Comparison of ENCODE assay signal across 12 cellular contexts in genomic region chr2:18829331-18829902, GRCh38.
A peak's percentile ranks its signal among the peaks of the same experiment; 100 is the strongest.
DNase-seq lines count a peak whose midpoint lies in the region; ATAC-seq and TF ChIP-seq lines count a peak whose summit lies in the region.
"Had no signal": no experiment of that assay in that cellular context is flagged by ENCODE, and none has a peak within 500 bp of the region (broad histone marks: within the 10 kb centered on the region; RNA-seq: fewer than 3 reads in every experiment).

No MANE protein-coding gene starts in this region.

- TF ChIP-seq EP300 in ovary (IDR thresholded peaks at IDR 0.05): no peak

- intact Hi-C loops in ovary (cut with DNase I): no loop called here

- H3K27me3 ChIP-seq in AG04450 (ENCODE audit: control insufficient read depth, insufficient read depth, low read length) (no peaks in the 10 kb centered on the region), ovary (no peaks in the 10 kb centered on the region)
- H3K27me3 ChIP-seq: colonic mucosa had no signal

- no peak overlapping the region for H3K27ac ChIP-seq in AG04450 (ENCODE audit: low read depth, low read length)
- no peak overlapping the region for H3K27ac ChIP-seq in ovary
- H3K27ac ChIP-seq: colonic mucosa, neural progenitor cell had no signal

- POLR2A ChIA-PET in AG04450 (lab: Yijun Ruan, JAX): no interaction called here

- no peak for ATAC-seq in HG02884 (IDR thresholded peaks at IDR 0.05; ENCODE audit: unreplicated experiment)
- ATAC-seq: activated CD4-positive, CD25-positive, alpha-beta regulatory T cell treated with anti-CD3 and anti-CD28 coated beads, Interleukin-2, amount 50 U/mL, for 24 hours had no signal

- no peaks in the 10 kb centered on the region for H3K9me3 ChIP-seq in AG04450 (ENCODE audit: control insufficient read depth, insufficient read depth, low read length)
- no peaks in the 10 kb centered on the region for H3K9me3 ChIP-seq in ovary
- H3K9me3 ChIP-seq: colonic mucosa had no signal

- 35 to 52% (median 39%) methylated on average over 4 of the region's 4 CpGs for WGBS in ovary, 3 donors

- no peak for TF ChIP-seq CTCF in AG04450 (IDR thresholded peaks at IDR 0.05; ENCODE audit: low read depth, low read length)
- TF ChIP-seq CTCF in choroid plexus epithelial cell (conservative IDR thresholded peaks at IDR 0.05; ENCODE audit: low read depth, low read length): no peak
- no peak for TF ChIP-seq CTCF in ovary (IDR thresholded peaks at IDR 0.05)

- peaks cover 4% of the 10 kb centered on the region for H3K4me1 ChIP-seq in ovary (ENCODE audit: insufficient read depth)
- H3K4me1 ChIP-seq: colonic mucosa, neural progenitor cell had no signal

- H3K4me3 ChIP-seq in AG04450 (ENCODE audit: low read depth, low read length) (no peak overlapping the region), choroid plexus epithelial cell (ENCODE audit: low read depth, low read length) (no peak overlapping the region), ovary (no peak overlapping the region)
- H3K4me3 ChIP-seq: colonic mucosa, neural progenitor cell had no signal

- no peak for TF ChIP-seq POLR2A in ovary (IDR thresholded peaks at IDR 0.05)

- no peaks in the 10 kb centered on the region for H3K36me3 ChIP-seq in ovary
- H3K36me3 ChIP-seq: colonic mucosa, neural progenitor cell had no signal

- CTCF ChIA-PET in AG04450 (lab: Charles Lee): interaction anchor here (0.7 kb wide), 1 partner anchor 47 kb away, joined by 3 read pairs; no protein-coding TSS in a partner anchor

- peak; percentile 2 for DNase-seq in AG04450 (ENCODE audit: low read depth, low spot score)
- peak; percentile 83 for DNase-seq in LHCN-M2 (ENCODE audit: low read depth)
- peak; percentile 38 for DNase-seq in choroid plexus epithelial cell (ENCODE audit: low read depth)
- peak; percentile 40 for DNase-seq in myocyte (ENCODE audit: low read depth)
- no peak for DNase-seq in NCI-H82 (lab: John Stamatoyannopoulos, UW)
- DNase-seq in globus pallidus (ENCODE audit: low spot score): no peak
- no peak for DNase-seq in ovary
- DNase-seq: CD4-positive, alpha-beta T cell; colonic mucosa had no signal

Comparison
In these comparisons a context has a peak if more than half of its experiments do, and no peak if none do; other contexts are left out.
1. DNase-seq: peak in AG04450 (single experiment), LHCN-M2 (single experiment), choroid plexus epithelial cell (single experiment) and myocyte (single experiment); none in NCI-H82 (single experiment), globus pallidus (single experiment) and ovary (0 of 5).